Comparison of ENCODE assay signal across 22 cellular contexts in genomic region chr4:121246698-121247097, GRCh38.
"Had no signal": no experiment of that assay in that cellular context is flagged by ENCODE, and none has a peak within 500 bp of the region (broad histone marks: within the 10 kb centered on the region; RNA-seq: fewer than 3 reads in every experiment).

No MANE protein-coding gene starts in this region.

- H3K4me3 ChIP-seq: gastroesophageal sphincter, heart left ventricle, lung, pancreas, tibial nerve had no signal

- ATAC-seq: activated T-cell treated with anti-CD3 and anti-CD28 coated beads, Interleukin-2, amount 50 U/mL, for 72 hours; gastroesophageal sphincter; heart left ventricle; left cardiac atrium; natural killer cell; pancreas; sciatic nerve; stimulated activated effector memory CD8-positive, alpha-beta T cell treated with anti-CD3 and anti-CD28 coated beads, Interleukin-12 subunit alpha, Interleukin-12 subunit beta, amount 100 ng/mL, for 72 hours; stimulated activated naive CD8-positive, alpha-beta T cell treated with anti-CD3 and anti-CD28 coated beads, Interleukin-15, amount 100 ng/mL, for 72 hours had no signal

- H3K27me3 ChIP-seq: gastroesophageal sphincter, heart left ventricle, pancreas, tibial nerve had no signal

- H3K36me3 ChIP-seq: gastroesophageal sphincter, heart left ventricle, pancreas, tibial nerve had no signal

- H3K4me1 ChIP-seq: gastroesophageal sphincter, heart left ventricle, pancreas had no signal

- DNase-seq: activated CD4-positive, alpha-beta memory T cell treated with anti-CD3 and anti-CD28 coated beads for 36 hours; activated CD4-positive, alpha-beta T cell treated with anti-CD3 and anti-CD28 coated beads for 4 hours; activated effector memory CD4-positive, alpha-beta T cell treated with Interleukin-2 at 50 U/mL for 16 hours; activated naive CD4-positive, alpha-beta T cell treated with anti-CD3 and anti-CD28 coated beads for 36 hours; activated naive CD8-positive, alpha-beta T cell treated with anti-CD3 and anti-CD28 coated beads, Interleukin-2, amount 10 ng/mL, durations not matched to agents 7 days and 5 days; activated T-cell treated with anti-CD3 and anti-CD28 coated beads, Interleukin-2, amount 50 U/mL, for 72 hours; amygdala; heart left ventricle; islet precursor cell; left cardiac atrium; natural killer cell; pancreas; small intestine; stimulated activated CD4-positive, alpha-beta T cell treated with anti-CD3 and anti-CD28 coated beads, Interleukin-2, amount 100 ng/mL, for 24 hours; stimulated activated naive CD8-positive, alpha-beta T cell treated with anti-CD3 and anti-CD28 coated beads, Interleukin-15, amount 100 ng/mL, for 72 hours; SW 1271 had no signal

- H3K9me3 ChIP-seq: gastroesophageal sphincter, heart left ventricle, pancreas, tibial nerve had no signal

- H3K27ac ChIP-seq: epithelial cell of prostate, gastroesophageal sphincter, heart left ventricle, pancreas, tibial nerve had no signal
